ENCODE assay signal across 10 cellular contexts in genomic region chr10:33122014-33122788, GRCh38.
DNase-seq lines count a peak whose midpoint lies in the region; ATAC-seq and TF ChIP-seq lines count a peak whose summit lies in the region.
"Had no signal": no experiment of that assay in that cellular context is flagged by ENCODE, and none has a peak within 500 bp of the region (broad histone marks: within the 10 kb centered on the region; RNA-seq: fewer than 3 reads in every experiment).

No MANE protein-coding gene starts in this region.

- WGBS in IMR-90 (ENCODE audit: extremely low coverage in 2 of 2, insufficient read length in 1 of 2), 2 experiments, result 0% methylated on average over 4 of the region's 12 CpGs; no CpG with 5 or more reads in 1 of the 2 experiments

- in situ Hi-C loops in IMR-90 (cut with MboI; ENCODE audit: low sequenced_read_pairs), result loop anchor here (10.0 kb wide), 1 partner anchor 107 kb away; no protein-coding TSS in a partner anchor
- in situ Hi-C loops in astrocyte of the spinal cord (cut with HindIII; ENCODE audit: low sequenced_read_pairs), result no loop called here

- H3K27me3 ChIP-seq in CD4-positive, CD25-positive, alpha-beta regulatory T cell (ENCODE audit: control insufficient read depth, insufficient read depth, low read length), result no peaks in the 10 kb centered on the region
- H3K27me3 ChIP-seq in IMR-90 (ENCODE audit: control insufficient read depth, insufficient read depth, low read length), result no peaks in the 10 kb centered on the region

- no peak for TF ChIP-seq POLR2A in IMR-90 (IDR thresholded peaks at IDR 0.05; ENCODE audit: low read depth, low read length)

- H2BK15ac ChIP-seq in IMR-90 (ENCODE audit: low read depth, low read length), result peak overlapping the region; percentile 98

- no peaks in the 10 kb centered on the region for H3K36me3 Mint-ChIP-seq in CD4-positive, CD25-positive, alpha-beta regulatory T cell
- H3K36me3 Mint-ChIP-seq in naive thymus-derived CD8-positive, alpha-beta T cell, result no peaks in the 10 kb centered on the region

- intact Hi-C loops in IMR-90 (cut with micrococcal nuclease), result loop anchor here (10.0 kb wide), 1 partner anchor 327 kb away; no protein-coding TSS in a partner anchor

- peak overlapping the region; percentile 62 for H3K4me2 ChIP-seq in IMR-90 (ENCODE audit: low read depth, low read length)

- peak overlapping the region; percentile 81 for H4K5ac ChIP-seq in IMR-90 (ENCODE audit: low read depth, low read length)

- no peak for TF ChIP-seq RAD21 in IMR-90 (IDR thresholded peaks at IDR 0.05; ENCODE audit: low read length)

- peaks cover 39 to 100% (median 89%) of the 10 kb centered on the region in 4 donors for H3K4me1 Mint-ChIP-seq in CD4-positive, CD25-positive, alpha-beta regulatory T cell
- peaks cover 33 to 82% (median 64%) of the 10 kb centered on the region in 4 donors for H3K4me1 Mint-ChIP-seq in naive thymus-derived CD8-positive, alpha-beta T cell

- peak overlapping the region; percentile 91 for H3K4ac ChIP-seq in IMR-90 (ENCODE audit: low read depth, low read length)

- CTCF ChIA-PET in IMR-90 (lab: Yijun Ruan, JAX), result interaction anchor here (1.2 kb wide), 1 partner anchor 113 kb away, joined by 3 read pairs; no protein-coding TSS in a partner anchor

- POLR2A ChIA-PET in IMR-90 (lab: Charles Lee; ENCODE audit: unreplicated experiment), result no interaction called here
- POLR2A ChIA-PET in naive thymus-derived CD8-positive, alpha-beta T cell (lab: Charles Lee), result no interaction called here

- ATAC-seq in CD4-positive, CD25-positive, alpha-beta regulatory T cell (ENCODE audit: low read depth in 2 of 2), result no peak
- ATAC-seq in IMR-90 (ENCODE audit: low read depth), result peak; percentile 92
- no peak for ATAC-seq in naive thymus-derived CD8-positive, alpha-beta T cell
- no peak for ATAC-seq in HG03571 (IDR thresholded peaks at IDR 0.05; ENCODE audit: unreplicated experiment)
- ATAC-seq in GM19035 (IDR thresholded peaks at IDR 0.05; ENCODE audit: unreplicated experiment), result no peak

- peak overlapping the region; percentile 87 to 88 for H4K8ac ChIP-seq in IMR-90 (ENCODE audit: low read depth in 2 of 2, low read length in 2 of 2)

- peak overlapping the region; percentile 87 for H3K18ac ChIP-seq in IMR-90 (ENCODE audit: low read depth, low read length)

- peak overlapping the region in 3 of 4 donors; percentile 39 to 76 (median 49) for H3K4me3 Mint-ChIP-seq in CD4-positive, CD25-positive, alpha-beta regulatory T cell
- no peak overlapping the region for H3K4me3 Mint-ChIP-seq in naive thymus-derived CD8-positive, alpha-beta T cell

- peak overlapping the region; percentile 90 for H3K27ac ChIP-seq in CD4-positive, CD25-positive, alpha-beta regulatory T cell (ENCODE audit: insufficient read depth, low read length, poor library complexity, severe bottlenecking)
- peak overlapping the region; percentile 95 for H3K27ac ChIP-seq in IMR-90 (ENCODE audit: insufficient read depth, low read length)

- no peaks in the 10 kb centered on the region for H3K9me3 ChIP-seq in CD4-positive, CD25-positive, alpha-beta regulatory T cell (ENCODE audit: control insufficient read depth in 2 of 2, low read length in 2 of 2)
- H3K9me3 ChIP-seq in IMR-90 (ENCODE audit: control insufficient read depth, insufficient read depth, low read length), result no peaks in the 10 kb centered on the region

- peak overlapping the region; percentile 13 for H3K4me3 ChIP-seq in CD4-positive, CD25-positive, alpha-beta regulatory T cell (ENCODE audit: low read depth, low read length)
- no peak overlapping the region for H3K4me3 ChIP-seq in IMR-90 (ENCODE audit: insufficient read depth, low read depth, low read length)
- H3K4me3 ChIP-seq in astrocyte of the spinal cord (ENCODE audit: low read depth, low read length), result no peak overlapping the region

- peak overlapping the region; percentile 96 for H2AK5ac ChIP-seq in IMR-90 (ENCODE audit: low read depth, low read length)

- peaks cover 100% of the 10 kb centered on the region for H3K4me1 ChIP-seq in CD4-positive, CD25-positive, alpha-beta regulatory T cell (ENCODE audit: control insufficient read depth, insufficient read depth, low read length, poor library complexity, severe bottlenecking)
- H3K4me1 ChIP-seq in IMR-90 (ENCODE audit: control insufficient read depth, insufficient read depth, low read length), result peaks cover 16% of the 10 kb centered on the region

- peak overlapping the region; percentile 76 for H2AK9ac ChIP-seq in IMR-90 (replicated peaks; ENCODE audit: low read depth, low read length, poor library complexity)

- H4K91ac ChIP-seq in IMR-90 (ENCODE audit: insufficient read depth, low read depth, low read length), result peak overlapping the region; percentile 94

- H3K79me1 ChIP-seq in IMR-90 (ENCODE audit: low read depth in 1 of 2, low read length in 2 of 2), result no peaks in the 10 kb centered on the region

- H3K27me3 Mint-ChIP-seq in CD4-positive, CD25-positive, alpha-beta regulatory T cell, result no peaks in the 10 kb centered on the region
- H3K27me3 Mint-ChIP-seq in naive thymus-derived CD8-positive, alpha-beta T cell, result no peaks in the 10 kb centered on the region

- peak in 1 of 3 donors; percentile 42 for DNase-seq in CD4-positive, CD25-positive, alpha-beta regulatory T cell
- DNase-seq in IMR-90 (peak; percentile 94), astrocyte of the spinal cord (ENCODE audit: low read depth, low spot score) (peak; percentile 96), OCI-M2 (lab: John Stamatoyannopoulos, UW; ENCODE audit: unreplicated experiment) (no peak), NCI-H128 (lab: John Stamatoyannopoulos, UW; ENCODE audit: unreplicated experiment) (no peak)
- no peak for DNase-seq in naive thymus-derived CD8-positive, alpha-beta T cell
- DNase-seq: KG1, kidney had no signal

- H3K9ac ChIP-seq in IMR-90 (ENCODE audit: low read depth, low read length), result peak overlapping the region; percentile 78

- H3K56ac ChIP-seq in IMR-90 (ENCODE audit: extremely low read depth, insufficient read depth, low read length), result peak overlapping the region; percentile 91

- peak overlapping the region; percentile 57 for H3K23ac ChIP-seq in IMR-90 (ENCODE audit: low read depth, low read length)

- H2AFZ ChIP-seq in IMR-90 (replicated peaks; ENCODE audit: low read length, poor library complexity), result peak overlapping the region; percentile 78

- no peaks in the 10 kb centered on the region for H3K36me3 ChIP-seq in CD4-positive, CD25-positive, alpha-beta regulatory T cell (ENCODE audit: control insufficient read depth, insufficient read depth, low read length)
- H3K36me3 ChIP-seq in IMR-90 (ENCODE audit: control insufficient read depth, insufficient read depth, low read length), result no peaks in the 10 kb centered on the region

- peak overlapping the region; percentile 84 for H2BK120ac ChIP-seq in IMR-90 (ENCODE audit: low read depth, low read length)

- TF ChIP-seq CTCF in IMR-90 (conservative IDR thresholded peaks at IDR 0.05; ENCODE audit: low read depth, low read length) (no peak), astrocyte of the spinal cord (IDR thresholded peaks at IDR 0.05; ENCODE audit: low read depth, low read length) (no peak)

- H3K9me3 Mint-ChIP-seq in CD4-positive, CD25-positive, alpha-beta regulatory T cell, result peaks cover 0 to 4% (median 0%) of the 10 kb centered on the region in 7 donors
- no peaks in the 10 kb centered on the region for H3K9me3 Mint-ChIP-seq in naive thymus-derived CD8-positive, alpha-beta T cell

- H3K9me1 ChIP-seq in IMR-90 (ENCODE audit: insufficient read depth, low read length), result peaks cover 11% of the 10 kb centered on the region; the same call in 1 of the 2 replicates

- no peaks in the 10 kb centered on the region for H4K20me1 ChIP-seq in IMR-90 (ENCODE audit: insufficient read depth, low read length)

- no TSS peak for BruUV-seq in IMR-90 (replicated peaks; lab: Mats Ljungman, UMichigan)

- dilution Hi-C loops in IMR-90 (cut with HindIII; ENCODE audit: low sequenced_read_pairs, unreplicated experiment), result no loop called here

- H3K27ac Mint-ChIP-seq in CD4-positive, CD25-positive, alpha-beta regulatory T cell, result peak overlapping the region; percentile 77 to 96 (median 84)
- peak overlapping the region in 6 of 10 donors; percentile 0 to 88 (median 60) for H3K27ac Mint-ChIP-seq in naive thymus-derived CD8-positive, alpha-beta T cell

- H2BK20ac ChIP-seq in IMR-90 (ENCODE audit: low read depth, low read length), result peak overlapping the region; percentile 83

- peak overlapping the region; percentile 85 for H2BK5ac ChIP-seq in IMR-90 (ENCODE audit: low read depth, low read length, poor library complexity, severe bottlenecking)

- peak overlapping the region; percentile 51 for H3K14ac ChIP-seq in IMR-90 (replicated peaks; ENCODE audit: low read depth, low read length)

TF ChIP-seq in IMR-90, 13 proteins besides CTCF, POLR2A, EP300 and RAD21:
- TF ChIP-seq MAZ (IDR thresholded peaks at IDR 0.05; ENCODE audit: borderline replicate concordance, low read depth, low read length), result peak; percentile 13; the same call in 1 of the 2 replicates
- TF ChIP-seq MAFK (IDR thresholded peaks at IDR 0.05; ENCODE audit: low read depth, low read length), result 0 out of 2 replicates have a peak, but pooled peaks have one; percentile 2
- 0 out of 2 replicates have a peak, but pooled peaks have one; percentile 6 for TF ChIP-seq FOS (IDR thresholded peaks at IDR 0.05; ENCODE audit: low read depth, low read length)
- TF ChIP-seq SMC3 (IDR thresholded peaks at IDR 0.05; ENCODE audit: low read depth, low read length), result no peak
- peak; percentile 27 for TF ChIP-seq BHLHE40 (IDR thresholded peaks at IDR 0.05; ENCODE audit: low read depth, low read length)
- peak; percentile 75 for TF ChIP-seq CEBPB (IDR thresholded peaks at IDR 0.05; ENCODE audit: low read depth, low read length)
- TF ChIP-seq MXI1 (IDR thresholded peaks at IDR 0.05; ENCODE audit: borderline replicate concordance, low read depth, low read length), result peak; percentile 76; the same call in 1 of the 2 replicates
- TF ChIP-seq RCOR1 (IDR thresholded peaks at IDR 0.05; ENCODE audit: insufficient replicate concordance, low read length), result no peak

Comparison
In these comparisons a context has a peak if more than half of its experiments do, and no peak if none do; other contexts are left out.
1. DNase-seq: peak in IMR-90 (single experiment) and astrocyte of the spinal cord (single experiment); none in naive thymus-derived CD8-positive, alpha-beta T cell (0 of 10), OCI-M2 (single experiment) and NCI-H128 (single experiment).
2. H3K4me3 Mint-ChIP-seq: peak in CD4-positive, CD25-positive, alpha-beta regulatory T cell (3 of 4); none in naive thymus-derived CD8-positive, alpha-beta T cell (0 of 10).